32 cellular contexts compared by ENCODE assay signal in the genomic region with DNA sequence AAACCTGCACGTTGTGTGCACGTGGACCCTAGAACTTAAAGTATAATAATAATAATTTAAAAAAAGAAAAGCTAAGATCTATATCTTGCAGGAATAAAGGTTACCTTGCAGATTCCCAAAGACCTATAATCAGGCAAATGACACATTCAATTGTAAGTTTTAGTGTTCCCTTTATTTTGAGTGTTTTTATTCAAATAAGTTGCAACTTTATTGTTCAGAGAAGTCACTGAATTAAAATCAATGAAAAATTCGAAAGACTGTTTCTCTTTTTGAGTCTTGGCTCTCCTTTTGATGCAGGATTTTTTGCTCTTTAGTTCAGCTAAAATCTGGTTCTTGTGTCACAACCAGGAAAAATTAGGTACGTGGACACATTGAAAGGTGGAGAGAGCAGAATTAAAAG.
"Had no signal": no experiment of that assay in that cellular context is flagged by ENCODE, and none has a peak within 500 bp of the region (broad histone marks: within the 10 kb centered on the region; RNA-seq: fewer than 3 reads in every experiment).

No MANE protein-coding gene starts in this region.

- H3K27me3 ChIP-seq: adrenal gland, ascending aorta, body of pancreas, brain microvascular endothelial cell, breast epithelium, cardiac muscle cell had no signal

- H3K4me1 ChIP-seq: adrenal gland, ascending aorta, body of pancreas, breast epithelium had no signal

- FAIRE-seq: astrocyte, bronchial epithelial cell had no signal

- H3K9me3 ChIP-seq: ascending aorta, body of pancreas had no signal

- H3K4me3 ChIP-seq: adrenal gland, ascending aorta, body of pancreas, breast epithelium, cardiac muscle cell had no signal

- H3K36me3 ChIP-seq: adrenal gland, ascending aorta, brain microvascular endothelial cell, breast epithelium, cardiac muscle cell had no signal

- DNase-seq: activated effector memory CD4-positive, alpha-beta T cell treated with anti-CD3 and anti-CD28 coated beads, Interleukin-2, amount 50 U/mL, for 16 hours; activated effector memory CD4-positive, alpha-beta T cell treated with Interleukin-2 at 50 U/mL for 16 hours; activated gamma-delta T cell; activated gamma-delta T cell treated with Interleukin-2 at 50 U/mL for 16 hours; activated naive CD4-positive, alpha-beta T cell; activated naive CD4-positive, alpha-beta T cell treated with anti-CD3 and anti-CD28 coated beads for 36 hours; activated naive CD4-positive, alpha-beta T cell treated with anti-CD3 and anti-CD28 coated beads, Interleukin-2, amount 10 ng/mL, durations not matched to agents 7 days and 5 days; activated naive CD4-positive, alpha-beta T cell treated with anti-CD3 and anti-CD28 coated beads, Interleukin-2, amount 50 U/mL, for 16 hours; activated naive CD4-positive, alpha-beta T cell treated with Interleukin-2 at 50 U/mL for 16 hours; activated naive CD8-positive, alpha-beta T cell treated with anti-CD3 and anti-CD28 coated beads for 36 hours; activated naive CD8-positive, alpha-beta T cell treated with anti-CD3 and anti-CD28 coated beads, Interleukin-2, amount 10 ng/mL, durations not matched to agents 7 days and 5 days; activated naive CD8-positive, alpha-beta T cell treated with anti-CD3 and anti-CD28 coated beads, Interleukin-2, amount 50 U/mL, for 24 hours; activated T-cell treated with anti-CD3 and anti-CD28 coated beads, Interleukin-2, amount 50 U/mL, for 4 hours; activated T-cell treated with anti-CD3 and anti-CD28 coated beads, Interleukin-2, amount 50 U/mL, for 48 hours; activated T-cell treated with anti-CD3 and anti-CD28 coated beads, Interleukin-2, amount 50 U/mL, for 72 hours; adrenal gland; amniotic stem cell; amygdala; anterior cingulate cortex; aorta; body of pancreas; brain microvascular endothelial cell; caudate nucleus; central memory CD4-positive, alpha-beta T cell; cerebellar nuclear complex had no signal

- H3K27ac ChIP-seq: adrenal gland, ascending aorta, body of pancreas, brain microvascular endothelial cell, breast epithelium, cardiac muscle cell had no signal

- ATAC-seq: activated naive CD4-positive, alpha-beta T cell treated with anti-CD3 and anti-CD28 coated beads, Interleukin-2, amount 50 U/mL, for 72 hours; activated naive CD8-positive, alpha-beta T cell treated with anti-CD3 and anti-CD28 coated beads, Interleukin-2, amount 50 U/mL, for 24 hours; activated T-cell treated with anti-CD3 and anti-CD28 coated beads, Interleukin-2, amount 50 U/mL, for 4 hours; activated T-cell treated with anti-CD3 and anti-CD28 coated beads, Interleukin-2, amount 50 U/mL, for 72 hours; activated T-helper 17 cell treated with anti-CD3 and anti-CD28 coated beads, Interleukin-2, amount 50 U/mL, for 72 hours; body of pancreas had no signal
